ENCODE assay signal across 8 cellular contexts in the genomic region with DNA sequence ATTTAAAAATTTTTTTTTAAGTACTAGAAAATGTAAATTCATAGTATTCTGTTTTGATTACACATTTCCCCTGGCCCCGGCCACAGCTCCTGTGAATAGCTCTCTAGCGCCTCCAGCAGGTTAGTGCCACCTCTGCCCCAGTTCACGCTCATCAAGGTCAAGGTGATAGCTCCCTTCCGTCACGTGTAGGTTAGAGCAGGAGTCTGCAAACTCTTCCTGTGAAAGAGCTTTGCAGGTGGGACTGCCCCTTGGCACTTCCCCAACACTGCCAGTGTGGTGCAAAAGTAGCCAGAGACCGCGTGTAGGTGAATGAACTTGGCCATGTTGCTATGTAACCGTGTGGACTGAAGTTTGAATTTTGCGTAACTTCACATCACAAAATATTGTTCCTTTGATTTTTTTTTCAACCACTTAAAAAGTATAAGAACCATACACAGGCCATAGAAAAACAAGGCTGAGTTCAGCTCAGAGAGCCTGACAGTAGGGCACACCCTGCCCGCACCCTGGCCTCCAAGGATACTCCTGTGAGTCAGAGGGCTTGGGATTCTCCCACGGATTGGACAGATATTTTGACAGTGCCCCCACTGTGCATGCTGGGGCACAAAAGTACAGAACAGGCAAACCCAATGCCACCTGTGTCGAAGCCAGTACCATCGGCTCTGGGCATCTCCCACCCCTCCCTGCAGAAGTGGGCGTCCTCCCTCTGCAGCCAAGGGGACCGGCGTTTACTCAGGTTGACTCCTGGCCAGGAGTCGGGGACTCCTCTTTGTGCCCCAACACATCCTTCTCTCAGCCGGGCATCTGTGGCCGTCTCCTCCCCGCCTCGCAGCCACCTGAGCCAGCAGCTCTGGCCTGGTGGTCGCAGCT.
A peak's percentile ranks its signal among the peaks of the same experiment; 100 is the strongest.
DNase-seq lines count a peak whose midpoint lies in the region; ATAC-seq and TF ChIP-seq lines count a peak whose summit lies in the region.

No MANE protein-coding gene starts in this region.

- no peak for ATAC-seq in GM21390 (IDR thresholded peaks at IDR 0.05; ENCODE audit: unreplicated experiment)

- peak overlapping the region; percentile 58 for H3K27ac ChIP-seq in KOPT-K1 (ENCODE audit: low read depth, low read length, poor library complexity, severe bottlenecking)

- H3K9me3 Mint-ChIP-seq in Calu3 (ENCODE audit: low read depth, unreplicated experiment) (no peaks in the 10 kb centered on the region), neural crest cell (no peaks in the 10 kb centered on the region)

- H3K36me3 ChIP-seq in KOPT-K1 (ENCODE audit: insufficient read depth, low read length), result peaks cover 74% of the 10 kb centered on the region

- H3K9me3 ChIP-seq in KOPT-K1 (ENCODE audit: insufficient read depth, low read length, poor library complexity, severe bottlenecking), result no peaks in the 10 kb centered on the region

- no peak overlapping the region for H3K4me3 Mint-ChIP-seq in Calu3 (ENCODE audit: low read depth, unreplicated experiment)
- H3K4me3 Mint-ChIP-seq in neural crest cell, result no peak overlapping the region

- H3K4me1 Mint-ChIP-seq in Calu3 (ENCODE audit: low read depth, unreplicated experiment) (peaks cover 9% of the 10 kb centered on the region), neural crest cell (peaks cover 15% of the 10 kb centered on the region)

- peak; percentile 15 for DNase-seq in Calu3
- DNase-seq in activated CD4-positive, alpha-beta T cell treated with anti-CD3 and anti-CD28 coated beads for 24 hours (ENCODE audit: low read depth in 2 of 2), result peak; percentile 71 to 77
- DNase-seq in dermis blood vessel endothelial cell, result peak; percentile 70
- peak; percentile 44 for DNase-seq in neural crest cell (ENCODE audit: low read depth, low spot score)
- no peak for DNase-seq in T1000 (lab: John Stamatoyannopoulos, UW)
- no peak for DNase-seq in ureter (ENCODE audit: low spot score)

- intact Hi-C loops in Calu3 (cut with micrococcal nuclease; ENCODE audit: unreplicated experiment), result no loop called here

- H3K27me3 Mint-ChIP-seq in Calu3 (ENCODE audit: unreplicated experiment) (no peaks in the 10 kb centered on the region), neural crest cell (ENCODE audit: low read depth) (no peaks in the 10 kb centered on the region)

- TF ChIP-seq CTCF in Calu3 (IDR thresholded peaks at IDR 0.05; ENCODE audit: unreplicated experiment) (peak; percentile 53), neural crest cell (conservative IDR thresholded peaks at IDR 0.05) (peak; percentile 63)

- H3K27ac Mint-ChIP-seq in Calu3 (ENCODE audit: unreplicated experiment) (no peak overlapping the region), neural crest cell (ENCODE audit: unreplicated experiment) (no peak overlapping the region)

- BruUV-seq in Calu3 (replicated peaks; lab: Mats Ljungman, UMichigan), result no TSS peak

- peaks cover 17% of the 10 kb centered on the region for H3K36me3 Mint-ChIP-seq in Calu3 (ENCODE audit: insufficient read depth, unreplicated experiment)
- H3K36me3 Mint-ChIP-seq in neural crest cell (ENCODE audit: low read depth), result peaks cover 2% of the 10 kb centered on the region

- CTCF ChIA-PET in Calu3 (lab: Charles Lee), result interaction anchor here (0.7 kb wide), 1 partner anchor 16 kb away, joined by 3 read pairs; no protein-coding TSS in a partner anchor

Comparison
In these comparisons a context has a peak if more than half of its experiments do, and no peak if none do; other contexts are left out.
1. DNase-seq: peak in Calu3 (single experiment), activated CD4-positive, alpha-beta T cell treated with anti-CD3 and anti-CD28 coated beads for 24 hours (2 of 2), dermis blood vessel endothelial cell (single experiment) and neural crest cell (single experiment); none in T1000 (single experiment) and ureter (single experiment).